Comparison of ENCODE assay signal across 19 cellular contexts in the genomic region with DNA sequence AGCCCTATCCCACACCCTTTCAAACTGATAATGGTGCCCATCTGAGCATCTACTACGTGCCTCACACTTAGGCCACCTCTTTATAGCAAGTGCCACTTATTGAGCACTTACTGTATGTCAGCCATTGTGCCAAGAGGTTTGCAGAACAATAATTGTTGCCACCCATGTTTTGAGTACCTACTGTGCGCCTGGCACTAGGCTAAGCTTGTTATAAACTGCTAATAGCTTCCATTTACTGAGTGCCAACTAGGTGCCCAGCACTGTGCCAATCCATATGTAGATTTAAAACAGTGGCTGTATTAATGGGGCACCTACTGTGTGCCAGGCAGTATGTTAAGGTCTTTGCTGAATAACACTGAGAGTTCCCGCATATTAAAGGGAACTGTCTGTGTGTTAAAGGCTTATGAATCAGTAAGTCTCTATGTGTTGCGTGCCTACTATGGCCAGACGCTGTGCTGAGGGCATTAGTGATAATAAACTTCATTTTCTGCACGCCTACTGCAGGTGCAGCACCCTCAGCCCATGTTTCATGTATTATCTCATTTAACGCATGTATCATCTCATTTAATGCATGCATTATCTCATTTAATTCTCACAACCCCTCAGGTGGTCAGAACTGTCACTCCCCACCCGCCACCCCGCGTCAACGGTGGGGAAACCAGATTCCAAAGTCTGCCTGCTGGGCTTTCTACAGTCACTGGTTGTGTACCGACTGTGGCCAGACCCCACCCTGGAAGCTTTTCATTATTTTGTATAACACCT.
A peak's percentile ranks its signal among the peaks of the same experiment; 100 is the strongest.
DNase-seq lines count a peak whose midpoint lies in the region; ATAC-seq, FAIRE-seq and TF ChIP-seq lines count a peak whose summit lies in the region.
"Had no signal": no experiment of that assay in that cellular context is flagged by ENCODE, and none has a peak within 500 bp of the region (broad histone marks: within the 10 kb centered on the region; RNA-seq: fewer than 3 reads in every experiment).

No MANE protein-coding gene starts in this region.

- H3K4me2 ChIP-seq in HepG2 (ENCODE audit: low read depth, low read length) (no peak overlapping the region), GM12878 (ENCODE audit: control insufficient read depth, insufficient read depth) (no peak overlapping the region)
- H3K4me2 ChIP-seq: BLaER1 had no signal

- H3K79me2 ChIP-seq in HepG2 (ENCODE audit: insufficient read depth, low read length) (no peaks in the 10 kb centered on the region), GM12878 (ENCODE audit: control insufficient read depth, insufficient read depth, low read length) (no peaks in the 10 kb centered on the region)

- H3K9me3 ChIP-seq in HepG2 (ENCODE audit: low read length) (no peaks in the 10 kb centered on the region), right lobe of liver (no peaks in the 10 kb centered on the region), HEK293 (ENCODE audit: control insufficient read depth, insufficient read depth, low read depth, low read length) (no peaks in the 10 kb centered on the region), GM12878 (replicated peaks; ENCODE audit: control insufficient read depth, insufficient read depth, low read length) (no peaks in the 10 kb centered on the region)
- H3K9me3 ChIP-seq: BLaER1, Caco-2, HAP-1 had no signal

- POLR2A ChIA-PET in HepG2 (lab: Yijun Ruan, JAX): no interaction called here
- POLR2A ChIA-PET in HEK293 (lab: Yijun Ruan, JAX): no interaction called here
- POLR2A ChIA-PET in GM12878 (lab: Charles Lee): no interaction called here

- no peaks in the 10 kb centered on the region for H3K36me3 ChIP-seq in HepG2 (replicated peaks in 1 of 2; ENCODE audit: control insufficient read depth in 1 of 2, insufficient read depth in 2 of 2, low read length in 2 of 2)
- no peaks in the 10 kb centered on the region for H3K36me3 ChIP-seq in right lobe of liver
- H3K36me3 ChIP-seq in HEK293 (ENCODE audit: control insufficient read depth in 2 of 2, insufficient read depth in 1 of 2, low read length in 2 of 2): no peaks in the 10 kb centered on the region; a peak in 1 of 3 replicates
- H3K36me3 ChIP-seq in GM12878 (ENCODE audit: control insufficient read depth in 2 of 2, insufficient read depth in 2 of 2, low read length in 1 of 2): no peaks in the 10 kb centered on the region
- H3K36me3 ChIP-seq: HAP-1 had no signal

- H3K27me3 ChIP-seq in HepG2 (ENCODE audit: control insufficient read depth in 1 of 2, insufficient read depth in 2 of 2, low read length in 2 of 2) (no peaks in the 10 kb centered on the region), right lobe of liver (no peaks in the 10 kb centered on the region), GM12878 (replicated peaks in 1 of 2; ENCODE audit: control insufficient read depth in 2 of 2, insufficient read depth in 2 of 2, low read length in 1 of 2) (no peaks in the 10 kb centered on the region)
- H3K27me3 ChIP-seq: BLaER1 had no signal

- no peak for TF ChIP-seq CTCF in HepG2 (CRISPR knock-in tag; IDR thresholded peaks at IDR 0.05)
- TF ChIP-seq CTCF in right lobe of liver (IDR thresholded peaks at IDR 0.05): no peak
- TF ChIP-seq CTCF in HEK293 (tag by site-specific recombination; IDR thresholded peaks at IDR 0.05): no peak
- TF ChIP-seq CTCF in GM12878 (IDR thresholded peaks at IDR 0.05 in 2 of 3, conservative IDR thresholded peaks at IDR 0.05 in 1 of 3; ENCODE audit: control insufficient read depth in 2 of 3, extremely low read depth in 1 of 3, insufficient read depth in 1 of 3, low read depth in 3 of 3, low read length in 3 of 3): no peak

- TF ChIP-seq EP300 in HepG2 (IDR thresholded peaks at IDR 0.05; ENCODE audit: low read depth in 2 of 2, low read length in 2 of 2) (no peak), HepG2 (CRISPR knock-in tag; IDR thresholded peaks at IDR 0.05; ENCODE audit: borderline replicate concordance) (no peak), GM12878 (IDR thresholded peaks at IDR 0.05; ENCODE audit: borderline replicate concordance in 1 of 2, control insufficient read depth in 1 of 2, low read depth in 2 of 2, low read length in 2 of 2) (no peak)

- no peak overlapping the region for H2AFZ ChIP-seq in HepG2 (ENCODE audit: low read length)
- H2AFZ ChIP-seq in GM12878 (ENCODE audit: control insufficient read depth, low read depth, low read length): no peak overlapping the region

- no peak overlapping the region for H3K4me3 ChIP-seq in HepG2 (replicated peaks in 1 of 3; ENCODE audit: insufficient read depth in 1 of 3, low read depth in 2 of 3, low read length in 3 of 3)
- H3K4me3 ChIP-seq in right lobe of liver: no peak overlapping the region
- no peak overlapping the region for H3K4me3 ChIP-seq in HEK293 (ENCODE audit: low read depth, low read length)
- H3K4me3 ChIP-seq in GM12878: no peak overlapping the region
- H3K4me3 ChIP-seq: BLaER1, HAP-1 had no signal

- RAD21 ChIA-PET in GM12878 (lab: Charles Lee; ENCODE audit: unreplicated experiment): no interaction called here

- SMC1A ChIA-PET in GM12878 (lab: Charles Lee; ENCODE audit: uncharacterized antibody, unreplicated experiment): no interaction called here

- intact Hi-C loops in HepG2 (cut with micrococcal nuclease; ENCODE audit: unreplicated experiment) (no loop called here), right lobe of liver (cut with DNase I) (no loop called here), GM12878 (cut with micrococcal nuclease; ENCODE audit: unreplicated experiment) (no loop called here)

- H3K27ac ChIP-seq in HepG2 (ENCODE audit: extremely low read length, insufficient read depth, low read length): no peak overlapping the region
- H3K27ac ChIP-seq in right lobe of liver: no peak overlapping the region
- H3K27ac ChIP-seq in HEK293 (ENCODE audit: extremely low read depth, low read depth, low read length): no peak overlapping the region
- no peak overlapping the region for H3K27ac ChIP-seq in GM12878 (ENCODE audit: control insufficient read depth, insufficient read depth)
- H3K27ac ChIP-seq: BLaER1, C4-2B had no signal

- H4K20me1 ChIP-seq in HepG2 (ENCODE audit: insufficient read depth, low read length) (no peaks in the 10 kb centered on the region), GM12878 (ENCODE audit: control insufficient read depth, insufficient read depth) (no peaks in the 10 kb centered on the region)
- H4K20me1 ChIP-seq: BLaER1 had no signal

- BruUV-seq in HepG2 (replicated peaks; lab: Mats Ljungman, UMichigan) (no TSS peak), GM12878 (replicated peaks; lab: Mats Ljungman, UMichigan) (no TSS peak)

- CTCF ChIA-PET in HepG2 (lab: Yijun Ruan, JAX; ENCODE audit: low intra/inter-chr PET ratio, low total read pairs): no interaction called here
- CTCF ChIA-PET in HEK293 (lab: Yijun Ruan, JAX): interaction anchor here (1.0 kb wide), 1 partner anchor 299 kb away, joined by 3 read pairs; no protein-coding TSS in a partner anchor
- CTCF ChIA-PET in GM12878 (lab: Yijun Ruan, JAX): no interaction called here

- no peak for FAIRE-seq in HepG2 (lab: Jason Lieb, UNC)
- FAIRE-seq in GM12878 (lab: Jason Lieb, UNC): no peak
- FAIRE-seq in RCC 7860 (lab: Jason Lieb, UNC): no peak
- FAIRE-seq: G401.6, GM19239, H54 had no signal

- H3K4me1 ChIP-seq in HepG2 (ENCODE audit: insufficient read depth, low read length): no peaks in the 10 kb centered on the region
- H3K4me1 ChIP-seq in right lobe of liver: no peaks in the 10 kb centered on the region
- H3K4me1 ChIP-seq in HEK293 (ENCODE audit: control insufficient read depth, insufficient read depth, low read length): no peaks in the 10 kb centered on the region
- H3K4me1 ChIP-seq in GM12878 (ENCODE audit: control insufficient read depth, insufficient read depth, low read length): no peaks in the 10 kb centered on the region
- H3K4me1 ChIP-seq: BLaER1, Caco-2, HAP-1 had no signal

- TF ChIP-seq POLR2A in HepG2 (IDR thresholded peaks at IDR 0.05; ENCODE audit: insufficient read depth in 1 of 2, low read depth in 2 of 2, low read length in 2 of 2) (no peak), right lobe of liver (IDR thresholded peaks at IDR 0.05) (no peak), GM12878 (IDR thresholded peaks at IDR 0.05; ENCODE audit: low read depth, low read length) (no peak)

- in situ Hi-C loops in HepG2 (cut with HindIII; ENCODE audit: extremely low pct_ligation_motif_present, low pct_unique_long_range_greater_than_20kb): no loop called here
- in situ Hi-C loops in GM12878 (cut with MboI): no loop called here

- DNase-seq in HepG2 (ENCODE audit: low spot score) (no peak), right lobe of liver (no peak), GM12878 (ENCODE audit: low read depth, low spot score) (no peak), RCC 7860 (ENCODE audit: low spot score) (no peak)
- DNase-seq: Caco-2; CD4-positive, CD25-positive, alpha-beta regulatory T cell; CD8-positive, alpha-beta T cell; DMS153; DND-41; GOT3 had no signal

- TF ChIP-seq RAD21 in HepG2 (CRISPR knock-in tag; IDR thresholded peaks at IDR 0.05) (no peak), GM12878 (IDR thresholded peaks at IDR 0.05; ENCODE audit: insufficient read depth, low read depth, low read length) (no peak)

- H3K9ac ChIP-seq in HepG2 (ENCODE audit: insufficient read depth, low read depth, low read length) (no peak overlapping the region), GM12878 (ENCODE audit: control insufficient read depth, insufficient read depth, low read length) (no peak overlapping the region)
- H3K9ac ChIP-seq: BLaER1 had no signal

- ATAC-seq in HepG2 (no peak), right lobe of liver (no peak), GM12878 (no peak), GM19351 (IDR thresholded peaks at IDR 0.05; ENCODE audit: unreplicated experiment) (no peak), GM19467 (IDR thresholded peaks at IDR 0.05; ENCODE audit: unreplicated experiment) (no peak)
- ATAC-seq: CD8-positive, alpha-beta T cell had no signal

- WGBS in HepG2 (ENCODE audit: low lambda C conversion rate): 93% methylated on average over 11 of the region's 12 CpGs
- 93% methylated on average over 11 of the region's 12 CpGs for WGBS in right lobe of liver (ENCODE audit: insufficient coverage, low coverage, low lambda C conversion rate, missing lambda C conversion rate)
- WGBS in GM12878 (ENCODE audit: insufficient coverage, insufficient replicate concordance, low lambda C conversion rate, missing lambda C conversion rate): 78% methylated on average over 12 of the region's 12 CpGs

TF ChIP-seq in GM12878, 131 proteins besides CTCF, POLR2A, EP300 and RAD21:
- TF ChIP-seq ASH2L (IDR thresholded peaks at IDR 0.05; ENCODE audit: borderline replicate concordance, low read depth) (no peak), DPF2 (IDR thresholded peaks at IDR 0.05) (peak; percentile 64; the same call in 1 of the 2 replicates)
